In the genomic region with DNA sequence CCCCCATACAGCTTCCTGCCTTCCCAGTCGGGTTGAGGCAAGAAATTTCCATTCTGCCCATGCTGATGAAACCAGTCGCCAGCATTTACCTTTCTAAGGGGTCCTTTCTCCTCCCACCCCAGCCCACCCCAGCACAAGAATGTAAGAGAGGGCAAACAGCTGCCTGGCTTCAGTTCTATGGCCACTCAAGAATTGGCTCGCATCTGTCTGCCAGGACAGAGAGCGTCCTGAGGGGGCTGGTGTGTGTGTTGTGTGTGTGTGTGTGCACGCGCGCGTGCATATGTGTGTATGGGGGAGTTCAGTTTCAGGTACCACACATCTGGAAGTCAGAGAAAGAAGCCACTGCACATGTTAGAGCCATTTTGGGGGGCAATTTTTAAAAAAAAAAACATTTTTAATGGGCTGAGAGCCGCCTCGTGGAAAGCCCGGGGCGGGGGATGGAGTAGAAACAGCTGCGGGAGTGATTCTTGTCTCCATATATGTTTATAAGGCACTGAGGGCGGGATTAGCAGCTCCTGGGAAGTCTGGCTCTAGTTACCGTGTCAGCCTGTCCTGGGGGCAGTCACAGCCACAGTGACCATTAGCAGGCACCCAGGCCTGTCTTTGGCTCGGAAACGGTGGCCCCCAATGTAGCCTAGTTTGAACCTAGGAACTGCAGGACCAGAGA, we compare ENCODE assay signal across 8 cellular contexts. TPM values are rescaled to one million over a fixed set of nuclear protein-coding genes. Genes with fewer than 3 reads are reported as not detected.
A peak's percentile ranks its signal among the peaks of the same experiment; 100 is the strongest.
DNase-seq lines count a peak whose midpoint lies in the region; ATAC-seq and TF ChIP-seq lines count a peak whose summit lies in the region.

TSS of gene WNT5B (plus strand) at position 561 of the 667 bp plus-strand sequence. CDS start 2,124 bp downstream, outside the sequence.

- ATAC-seq in activated naive CD4-positive, alpha-beta T cell treated with anti-CD3 and anti-CD28 coated beads, Interleukin-2, amount 50 U/mL, for 72 hours, result no peak
- ATAC-seq in HG03342 (IDR thresholded peaks at IDR 0.05; ENCODE audit: unreplicated experiment), result no peak

- H3K4me1 Mint-ChIP-seq in activated naive CD4-positive, alpha-beta T cell treated with anti-CD3 and anti-CD28 coated beads for 36 hours (ENCODE audit: low read depth), result peaks cover 15% of the 10 kb centered on the region
- H3K4me1 Mint-ChIP-seq in brain, result peaks cover 63% of the 10 kb centered on the region

- peak within 1 kb of the TSS; percentile 46 for H3K4me3 Mint-ChIP-seq in activated naive CD4-positive, alpha-beta T cell treated with anti-CD3 and anti-CD28 coated beads for 36 hours
- peak within 1 kb of the TSS; percentile 62 to 86 (median 80) for H3K4me3 Mint-ChIP-seq in brain

- H3K9me3 ChIP-seq in mesodermal cell (ENCODE audit: control insufficient read depth, low read length) (no peaks in the 10 kb centered on the region), tibial nerve (no peaks in the 10 kb centered on the region)

- WGBS in mesodermal cell (ENCODE audit: insufficient coverage in 2 of 2), 2 experiments, result 16 to 25% methylated on average over 12 to 16 of the region's 17 CpGs
- WGBS in tibial nerve, 2 donors, result 65 to 68% methylated on average over 17 of the region's 17 CpGs

- no peaks in the 10 kb centered on the region for H3K36me3 Mint-ChIP-seq in activated naive CD4-positive, alpha-beta T cell treated with anti-CD3 and anti-CD28 coated beads for 36 hours (ENCODE audit: low read depth)
- peaks cover 0 to 7% of the 10 kb centered on the region in 2 donors for H3K36me3 Mint-ChIP-seq in activated naive CD4-positive, alpha-beta T cell treated with anti-CD3 and anti-CD28 coated beads, Interleukin-2, amount 50 U/mL, for 72 hours
- no peaks in the 10 kb centered on the region for H3K36me3 Mint-ChIP-seq in brain

- intact Hi-C loops in activated naive CD4-positive, alpha-beta T cell treated with anti-CD3 and anti-CD28 coated beads for 36 hours (cut with micrococcal nuclease), result no loop called here

- no peaks in the 10 kb centered on the region for H3K9me3 Mint-ChIP-seq in activated naive CD4-positive, alpha-beta T cell treated with anti-CD3 and anti-CD28 coated beads for 36 hours
- no peaks in the 10 kb centered on the region for H3K9me3 Mint-ChIP-seq in activated naive CD4-positive, alpha-beta T cell treated with anti-CD3 and anti-CD28 coated beads, Interleukin-2, amount 50 U/mL, for 72 hours
- H3K9me3 Mint-ChIP-seq in brain, result no peaks in the 10 kb centered on the region

- peaks cover 6% of the 10 kb centered on the region for H3K36me3 ChIP-seq in mesodermal cell (ENCODE audit: control insufficient read depth, insufficient read depth, low read length)
- no peaks in the 10 kb centered on the region for H3K36me3 ChIP-seq in tibial nerve

- peak in 1 of 2 donors; percentile 9 for TF ChIP-seq POLR2A in tibial nerve (IDR thresholded peaks at IDR 0.05)

- H3K4me1 ChIP-seq in mesodermal cell (ENCODE audit: control insufficient read depth, insufficient read depth, low read length, poor library complexity, severe bottlenecking) (peaks cover 4% of the 10 kb centered on the region), tibial nerve (peaks cover 0 to 62% (median 7%) of the 10 kb centered on the region in 4 donors)

- H3K27ac Mint-ChIP-seq in activated naive CD4-positive, alpha-beta T cell treated with anti-CD3 and anti-CD28 coated beads for 36 hours, result no peak within 1 kb of the TSS
- no peak within 1 kb of the TSS for H3K27ac Mint-ChIP-seq in activated naive CD4-positive, alpha-beta T cell treated with anti-CD3 and anti-CD28 coated beads, Interleukin-2, amount 50 U/mL, for 72 hours
- peak within 1 kb of the TSS; percentile 46 to 78 (median 71) for H3K27ac Mint-ChIP-seq in brain

- H3K4me3 ChIP-seq in mesodermal cell (ENCODE audit: extremely low read depth, insufficient read depth, low read length, poor library complexity, severe bottlenecking) (peak within 1 kb of the TSS; percentile 36), tibial nerve (peak within 1 kb of the TSS; percentile 41 to 75 (median 56))

- peaks cover 0 to 13% of the 10 kb centered on the region in 2 donors for H3K27me3 ChIP-seq in tibial nerve

- H3K27me3 Mint-ChIP-seq in activated naive CD4-positive, alpha-beta T cell treated with anti-CD3 and anti-CD28 coated beads for 36 hours (ENCODE audit: low read depth), result peaks cover 41% of the 10 kb centered on the region
- H3K27me3 Mint-ChIP-seq in brain, result peaks cover 5% of the 10 kb centered on the region

- H3K27ac ChIP-seq in mesodermal cell (ENCODE audit: low read depth, low read length, severe bottlenecking), result no peak within 1 kb of the TSS
- peak within 1 kb of the TSS in 3 of 4 donors; percentile 47 to 88 (median 52) for H3K27ac ChIP-seq in tibial nerve

- no peak for TF ChIP-seq EP300 in tibial nerve (IDR thresholded peaks at IDR 0.05)

- DNase-seq in activated naive CD4-positive, alpha-beta T cell treated with anti-CD3 and anti-CD28 coated beads for 36 hours, result no peak
- no peak for DNase-seq in activated naive CD4-positive, alpha-beta T cell treated with anti-CD3 and anti-CD28 coated beads, Interleukin-2, amount 50 U/mL, for 72 hours (ENCODE audit: low spot score in 2 of 2)
- DNase-seq in tibial nerve (ENCODE audit: low spot score in 2 of 2) (no peak), activated gamma-delta T cell (lab: John Stamatoyannopoulos, UW) (no peak), NCI-H345 treated with DMSO at 0.1 percent for 48 hours (lab: John Stamatoyannopoulos, UW; ENCODE audit: unreplicated experiment) (no peak)

- CTCF ChIA-PET in activated naive CD4-positive, alpha-beta T cell treated with anti-CD3 and anti-CD28 coated beads for 36 hours (lab: Charles Lee), result interaction anchor here (0.6 to 2.5 kb wide), 4 partner anchors 59 to 515 kb away, joined by 3 to 13 read pairs (median 5); no protein-coding TSS in a partner anchor

- TF ChIP-seq CTCF in brain (conservative IDR thresholded peaks at IDR 0.05) (no peak), tibial nerve (IDR thresholded peaks at IDR 0.05) (no peak)

RNA-seq across cellular contexts. Expression of gene WNT5B, which starts in this region (rescaled TPM):
- not detected for total RNA-seq in activated naive CD4-positive, alpha-beta T cell treated with anti-CD3 and anti-CD28 coated beads for 36 hours
- total RNA-seq in activated naive CD4-positive, alpha-beta T cell treated with anti-CD3 and anti-CD28 coated beads, Interleukin-2, amount 50 U/mL, for 72 hours, result under 1 TPM in 1 of 2 donors, not detected in 1; 0.18 TPM
- polyA plus RNA-seq in brain (ENCODE audit: insufficient read depth, low read depth, low replicate concordance), result 4.1 TPM
- polyA plus RNA-seq in mesodermal cell (2013, experiment 1 of 2), result 21.4 TPM
- 19.5 TPM for polyA plus RNA-seq in mesodermal cell (2013, experiment 2 of 2)
- 10 to 100 TPM; 11.7 to 34.1 (median 17.6) TPM for total RNA-seq in tibial nerve

Comparison
In these comparisons a context has a peak if more than half of its experiments do, and no peak if none do; other contexts are left out.
1. RNA of gene WNT5B (total RNA-seq): 11.7 to 34.1 TPM in tibial nerve; 0.18 TPM in activated naive CD4-positive, alpha-beta T cell treated with anti-CD3 and anti-CD28 coated beads, Interleukin-2, amount 50 U/mL, for 72 hours and not detected in activated naive CD4-positive, alpha-beta T cell treated with anti-CD3 and anti-CD28 coated beads for 36 hours; every median in the first group is over 10 times any median in the second.
2. H3K27ac Mint-ChIP-seq: peak in brain (5 of 5); none in activated naive CD4-positive, alpha-beta T cell treated with anti-CD3 and anti-CD28 coated beads for 36 hours (single experiment) and activated naive CD4-positive, alpha-beta T cell treated with anti-CD3 and anti-CD28 coated beads, Interleukin-2, amount 50 U/mL, for 72 hours (0 of 2).